In the genomic region with DNA sequence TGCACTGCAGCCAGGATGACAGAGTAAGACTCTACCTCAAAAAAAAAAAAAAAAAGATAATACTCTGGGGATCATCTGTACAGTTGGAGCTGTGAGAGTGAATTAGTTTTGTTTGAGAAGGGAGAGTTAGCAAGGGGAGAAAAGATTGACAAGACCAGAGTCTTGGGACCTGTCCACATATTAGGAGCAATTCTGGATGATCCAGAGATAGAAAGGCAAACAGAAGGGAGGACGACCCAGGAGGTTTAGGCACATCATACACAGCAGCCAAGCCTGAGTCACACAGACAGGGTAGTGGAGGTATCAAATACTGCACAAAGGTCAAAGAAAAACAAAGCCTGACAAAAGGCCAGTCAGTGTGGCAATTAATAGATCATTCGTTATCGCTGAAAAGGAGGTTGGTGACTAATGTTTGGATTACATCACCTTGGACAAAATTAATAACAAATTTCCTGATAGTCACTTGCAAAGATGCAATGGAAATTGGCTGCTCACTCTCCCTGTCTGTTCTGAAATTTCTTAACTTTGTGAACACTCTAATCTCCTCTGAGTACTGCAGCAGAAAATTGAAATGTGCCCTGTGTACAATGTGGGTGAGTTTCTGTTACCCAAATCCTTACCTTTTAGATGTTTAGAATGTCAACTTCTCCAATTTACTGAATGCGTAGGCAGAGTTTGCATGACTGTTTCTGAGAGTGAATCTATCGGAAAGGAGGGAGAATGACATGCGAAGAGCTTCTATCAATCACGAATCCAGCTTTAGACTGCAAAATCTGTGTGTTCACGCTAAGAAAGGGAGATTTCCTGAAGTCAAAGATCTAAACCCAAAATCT, we compare ENCODE assay signal across 11 cellular contexts.
DNase-seq lines count a peak whose midpoint lies in the region; ATAC-seq, FAIRE-seq and TF ChIP-seq lines count a peak whose summit lies in the region.
"Had no signal": no experiment of that assay in that cellular context is flagged by ENCODE, and none has a peak within 500 bp of the region (broad histone marks: within the 10 kb centered on the region; RNA-seq: fewer than 3 reads in every experiment).

No MANE protein-coding gene starts in this region.

- no peak for TF ChIP-seq POLR2A in endothelial cell of umbilical vein (IDR thresholded peaks at IDR 0.05; ENCODE audit: low read depth, low read length)

- CTCF ChIA-PET in endothelial cell of umbilical vein (lab: Charles Lee), result no interaction called here

- no peaks in the 10 kb centered on the region for H3K9me1 ChIP-seq in endothelial cell of umbilical vein (replicated peaks; ENCODE audit: control insufficient read depth, extremely low read depth, insufficient read depth, low read length)

- peak; percentile 74 for DNase-seq in Caki2 (ENCODE audit: low read depth)
- DNase-seq in MG63, result peak; percentile 34
- peak; percentile 60 for DNase-seq in endothelial cell of umbilical vein (ENCODE audit: low read depth, low spot score)
- DNase-seq in omental fat pad (ENCODE audit: low spot score), result peak; percentile 50
- no peak for DNase-seq in NCI-H2081 treated with DMSO at 0.1 percent for 48 hours (lab: John Stamatoyannopoulos, UW)
- DNase-seq in activated gamma-delta T cell treated with Interleukin-2 at 50 U/mL for 16 hours, result no peak
- DNase-seq: activated gamma-delta T cell, IMR-90, T-cell had no signal

- no peak overlapping the region for H3K4me3 ChIP-seq in MG63
- no peak overlapping the region for H3K4me3 ChIP-seq in endothelial cell of umbilical vein (replicated peaks in 1 of 3; ENCODE audit: insufficient read depth in 1 of 3, low read depth in 1 of 3, low read length in 3 of 3)

- in situ Hi-C loops in Caki2 (cut with HindIII; ENCODE audit: low pct_unique_long_range_greater_than_20kb, low sequenced_read_pairs), result no loop called here

- H3K4me2 ChIP-seq in endothelial cell of umbilical vein (ENCODE audit: insufficient read depth, low read length), result peak overlapping the region; percentile 67

- peak; percentile 93 for ATAC-seq in omental fat pad (ENCODE audit: low FRiP score)
- no peak for ATAC-seq in HG03175 (IDR thresholded peaks at IDR 0.05; ENCODE audit: unreplicated experiment)
- no peak for ATAC-seq in GM19397 (IDR thresholded peaks at IDR 0.05; ENCODE audit: unreplicated experiment)
- ATAC-seq: T-cell had no signal

- H3K9me3 ChIP-seq in MG63 (no peaks in the 10 kb centered on the region), endothelial cell of umbilical vein (replicated peaks; ENCODE audit: control insufficient read depth, insufficient read depth, low read length) (no peaks in the 10 kb centered on the region)

- H3K36me3 ChIP-seq in MG63, result no peaks in the 10 kb centered on the region
- no peaks in the 10 kb centered on the region for H3K36me3 ChIP-seq in endothelial cell of umbilical vein (ENCODE audit: control insufficient read depth in 2 of 2, extremely low read depth in 1 of 2, insufficient read depth in 2 of 2, low read length in 2 of 2)

- FAIRE-seq in endothelial cell of umbilical vein (lab: Jason Lieb, UNC), result peak; percentile 67

- no peak overlapping the region for H3K9ac ChIP-seq in endothelial cell of umbilical vein (replicated peaks; ENCODE audit: extremely low read depth, insufficient read depth, low read length)

- peak overlapping the region; percentile 38 for H3K27ac ChIP-seq in endothelial cell of umbilical vein (ENCODE audit: insufficient read depth, low read depth, low read length)

- H3K27me3 ChIP-seq in MG63 (no peaks in the 10 kb centered on the region), endothelial cell of umbilical vein (ENCODE audit: control insufficient read depth in 2 of 2, insufficient read depth in 2 of 2, low read length in 2 of 2) (no peaks in the 10 kb centered on the region)

- no peaks in the 10 kb centered on the region for H3K79me2 ChIP-seq in endothelial cell of umbilical vein (ENCODE audit: control insufficient read depth, insufficient read depth, low read length)

- POLR2A ChIA-PET in endothelial cell of umbilical vein (lab: Charles Lee), result no interaction called here

- peaks cover 32% of the 10 kb centered on the region for H3K4me1 ChIP-seq in endothelial cell of umbilical vein (ENCODE audit: control insufficient read depth, extremely low read depth, insufficient read depth, low read length)

- dilution Hi-C loops in endothelial cell of umbilical vein (cut with MboI; ENCODE audit: extremely low pct_ligation_motif_present, low sequenced_read_pairs), result no loop called here

- intact Hi-C loops in endothelial cell of umbilical vein (cut with micrococcal nuclease), result loop anchor here (1.0 to 5.0 kb wide), 2 partner anchors 587 to 865 kb away; no protein-coding TSS in a partner anchor

- no peaks in the 10 kb centered on the region for H4K20me1 ChIP-seq in endothelial cell of umbilical vein (replicated peaks; ENCODE audit: control insufficient read depth, extremely low read depth, insufficient read depth, low read length)

- no peak overlapping the region for H2AFZ ChIP-seq in endothelial cell of umbilical vein (ENCODE audit: low read depth, low read length)

- BruUV-seq in endothelial cell of umbilical vein (replicated peaks; lab: Mats Ljungman, UMichigan), result TSS peak; percentile 63

- TF ChIP-seq CTCF in endothelial cell of umbilical vein (IDR thresholded peaks at IDR 0.05; ENCODE audit: extremely low read depth in 1 of 2, insufficient read depth in 1 of 2, low read depth in 1 of 2, low read length in 2 of 2), result no peak
- TF ChIP-seq CTCF in omental fat pad (IDR thresholded peaks at IDR 0.05), result no peak

TF ChIP-seq in endothelial cell of umbilical vein, 7 proteins besides CTCF, POLR2A, EP300 and RAD21:
- TF ChIP-seq JUN (IDR thresholded peaks at IDR 0.05; ENCODE audit: borderline replicate concordance, insufficient read depth, insufficient read length, low read depth) (peak; percentile 95), MYC (IDR thresholded peaks at IDR 0.05; ENCODE audit: low read depth, low read length) (no peak), GATA2 (IDR thresholded peaks at IDR 0.05; ENCODE audit: insufficient read depth, insufficient read length, low read depth, low read length) (peak; percentile 79), FOS (IDR thresholded peaks at IDR 0.05; ENCODE audit: borderline replicate concordance, insufficient read depth, low read length) (peak; percentile 61), MAX (IDR thresholded peaks at IDR 0.05; ENCODE audit: insufficient read depth, insufficient read length) (no peak)
TF ChIP-seq in endothelial cell of umbilical vein: peak in this region for 3.

Comparison
In these comparisons a context has a peak if more than half of its experiments do, and no peak if none do; other contexts are left out.
1. DNase-seq: peak in Caki2 (single experiment), MG63 (single experiment), endothelial cell of umbilical vein (single experiment) and omental fat pad (single experiment); none in NCI-H2081 treated with DMSO at 0.1 percent for 48 hours (single experiment) and activated gamma-delta T cell treated with Interleukin-2 at 50 U/mL for 16 hours (single experiment).